28 cellular contexts compared by ENCODE assay signal in the genomic region with DNA sequence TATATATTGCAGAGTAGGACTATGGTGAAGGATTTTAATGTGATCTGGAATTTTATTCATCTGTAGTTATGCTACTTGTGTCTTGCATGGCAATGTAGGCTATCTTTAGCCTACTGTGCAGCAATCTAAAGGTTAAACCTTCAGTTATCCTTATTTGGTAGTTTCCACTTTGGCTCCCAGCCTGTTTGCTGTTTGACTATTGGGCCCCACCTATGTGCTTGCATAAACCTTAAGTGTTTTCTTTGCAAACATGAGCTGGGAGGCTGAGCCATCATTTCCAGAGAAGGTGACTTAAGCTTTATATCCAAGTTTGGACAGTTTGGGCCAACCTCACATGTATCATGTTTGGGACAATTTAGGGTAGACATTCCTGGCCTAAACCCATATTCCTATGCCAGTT.
"Had no signal": no experiment of that assay in that cellular context is flagged by ENCODE, and none has a peak within 500 bp of the region (broad histone marks: within the 10 kb centered on the region; RNA-seq: fewer than 3 reads in every experiment).

No MANE protein-coding gene starts in this region.

- H3K27ac ChIP-seq: adrenal gland, body of pancreas, cardiac muscle cell, coronary artery, dorsolateral prefrontal cortex, gastrocnemius medialis, pancreas, right atrium auricular region, spleen, suprapubic skin, tibial artery, VCaP had no signal

- H3K9me3 ChIP-seq: body of pancreas, gastrocnemius medialis, pancreas, right atrium auricular region, suprapubic skin, tibial artery had no signal

- H3K36me3 ChIP-seq: adrenal gland, cardiac muscle cell, gastrocnemius medialis, pancreas, right atrium auricular region, spleen, suprapubic skin, tibial artery had no signal

- H3K4me3 ChIP-seq: adrenal gland, body of pancreas, cardiac muscle cell, coronary artery, dorsolateral prefrontal cortex, gastrocnemius medialis, pancreas, right atrium auricular region, spleen, suprapubic skin, tibial artery had no signal

- H3K4me1 ChIP-seq: adrenal gland, body of pancreas, gastrocnemius medialis, pancreas, right atrium auricular region, spleen, suprapubic skin, tibial artery had no signal

- ATAC-seq: body of pancreas; gastrocnemius medialis; naive thymus-derived CD8-positive, alpha-beta T cell; pancreas had no signal

- DNase-seq: activated CD4-positive, alpha-beta T cell treated with anti-CD3 and anti-CD28 coated beads for 4 hours; activated CD4-positive, alpha-beta T cell treated with anti-CD3 and anti-CD28 coated beads, Interleukin-2, amount 50 U/mL, for 4 hours; activated effector memory CD4-positive, alpha-beta T cell treated with anti-CD3 and anti-CD28 coated beads, Interleukin-2, amount 50 U/mL, for 16 hours; activated naive CD4-positive, alpha-beta T cell treated with anti-CD3 and anti-CD28 coated beads for 36 hours; activated naive CD8-positive, alpha-beta T cell treated with anti-CD3 and anti-CD28 coated beads for 36 hours; adrenal gland; aorta; body of pancreas; cerebellar nuclear complex; dorsolateral prefrontal cortex; effector memory CD4-positive, alpha-beta T cell; erythroblast; gastrocnemius medialis; glutamatergic neuron; islet precursor cell; midbrain; naive thymus-derived CD8-positive, alpha-beta T cell; nucleus accumbens; pancreas; spleen; stimulated activated naive CD4-positive, alpha-beta T cell; T-helper 9 cell; tibial artery had no signal

- H3K27me3 ChIP-seq: adrenal gland, body of pancreas, cardiac muscle cell, dorsolateral prefrontal cortex, gastrocnemius medialis, pancreas, right atrium auricular region, spleen, suprapubic skin, tibial artery had no signal
